Comparison of ENCODE assay signal across 13 cellular contexts in the genomic region with DNA sequence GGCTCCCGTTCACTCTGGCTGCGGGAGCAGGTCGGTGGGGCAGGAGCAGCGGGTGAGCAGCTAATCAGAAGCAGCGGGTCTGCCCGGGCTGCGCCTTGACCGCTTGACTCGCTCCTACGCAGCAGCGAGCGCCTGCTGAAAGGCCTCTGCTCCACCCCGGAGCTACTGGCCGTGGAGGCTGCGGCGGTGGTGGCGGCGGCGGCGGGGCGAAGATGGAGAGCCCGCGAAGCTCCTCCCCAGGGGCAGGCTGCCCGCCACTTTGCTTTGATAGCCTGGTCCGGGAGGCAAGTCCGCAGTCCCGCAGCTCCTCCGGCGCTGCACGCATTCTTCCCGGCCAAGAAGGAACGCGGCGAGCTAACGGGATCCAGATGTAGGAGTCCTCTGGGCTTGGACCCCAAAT. TPM values are rescaled to one million over a fixed set of nuclear protein-coding genes. Genes with fewer than 3 reads are reported as not detected.
DNase-seq lines count a peak whose midpoint lies in the region; ATAC-seq and TF ChIP-seq lines count a peak whose summit lies in the region.
"Had no signal": no experiment of that assay in that cellular context is flagged by ENCODE, and none has a peak within 500 bp of the region (broad histone marks: within the 10 kb centered on the region; RNA-seq: fewer than 3 reads in every experiment).

No MANE protein-coding gene starts in this region.

- CTCF ChIA-PET in BJ (lab: Yijun Ruan, JAX) = interaction anchor here (1.0 kb wide), 2 partner anchors 35 to 183 kb away, joined by 3 read pairs; no protein-coding TSS in a partner anchor
- CTCF ChIA-PET in activated CD8-positive, alpha-beta T cell treated with anti-CD3 and anti-CD28 coated beads, Interleukin-2, amount 10 ng/mL, durations not matched to agents 7 days and 5 days (lab: Charles Lee) = no interaction called here

- POLR2A ChIA-PET in BJ (lab: Charles Lee) = interaction anchor here (0.8 to 1.3 kb wide), 3 partner anchors 9 to 45 kb away, joined by 4 to 10 read pairs (median 5); no protein-coding TSS in a partner anchor
- POLR2A ChIA-PET in activated CD8-positive, alpha-beta T cell treated with anti-CD3 and anti-CD28 coated beads, Interleukin-2, amount 10 ng/mL, durations not matched to agents 7 days and 5 days (lab: Charles Lee) = no interaction called here

- no peaks in the 10 kb centered on the region for H3K9me3 Mint-ChIP-seq in activated CD8-positive, alpha-beta T cell treated with anti-CD3 and anti-CD28 coated beads, Interleukin-2, amount 10 ng/mL, durations not matched to agents 7 days and 5 days (ENCODE audit: insufficient read depth)
- H3K9me3 Mint-ChIP-seq: activated naive CD8-positive, alpha-beta T cell treated with anti-CD3 and anti-CD28 coated beads, Interleukin-2, amount 50 U/mL, for 24 hours had no signal

- no peak for TF ChIP-seq CTCF in BJ (IDR thresholded peaks at IDR 0.05; ENCODE audit: insufficient read depth, low read depth, low read length)
- no peak for TF ChIP-seq CTCF in gastroesophageal sphincter (IDR thresholded peaks at IDR 0.05)
- TF ChIP-seq CTCF in omental fat pad (IDR thresholded peaks at IDR 0.05) = no peak

- H3K27ac Mint-ChIP-seq in activated CD8-positive, alpha-beta T cell treated with anti-CD3 and anti-CD28 coated beads, Interleukin-2, amount 10 ng/mL, durations not matched to agents 7 days and 5 days = no peak overlapping the region
- H3K27ac Mint-ChIP-seq: activated naive CD8-positive, alpha-beta T cell treated with anti-CD3 and anti-CD28 coated beads, Interleukin-2, amount 50 U/mL, for 24 hours had no signal

- peak overlapping the region in 2 of 4 donors; percentile 66 to 69 for H3K27ac ChIP-seq in gastroesophageal sphincter
- H3K27ac ChIP-seq: SJSA1 had no signal

- H3K36me3 Mint-ChIP-seq in activated CD8-positive, alpha-beta T cell treated with anti-CD3 and anti-CD28 coated beads, Interleukin-2, amount 10 ng/mL, durations not matched to agents 7 days and 5 days (ENCODE audit: low read depth) = no peaks in the 10 kb centered on the region

- no peaks in the 10 kb centered on the region for H3K4me1 Mint-ChIP-seq in activated CD8-positive, alpha-beta T cell treated with anti-CD3 and anti-CD28 coated beads, Interleukin-2, amount 10 ng/mL, durations not matched to agents 7 days and 5 days (ENCODE audit: low read depth)
- H3K4me1 Mint-ChIP-seq: activated naive CD8-positive, alpha-beta T cell treated with anti-CD3 and anti-CD28 coated beads, Interleukin-2, amount 50 U/mL, for 24 hours had no signal

- TF ChIP-seq EP300 in gastroesophageal sphincter (IDR thresholded peaks at IDR 0.05) = no peak

- H3K4me1 ChIP-seq in gastroesophageal sphincter = peaks cover 0 to 17% (median 0%) of the 10 kb centered on the region in 3 donors

- ATAC-seq in gastroesophageal sphincter (peak; percentile 55), omental fat pad (ENCODE audit: low FRiP score) (peak; percentile 35), GM18868 (IDR thresholded peaks at IDR 0.05; ENCODE audit: unreplicated experiment) (no peak)
- no peak for ATAC-seq in activated CD8-positive, alpha-beta T cell treated with anti-CD3 and anti-CD28 coated beads, Interleukin-2, amount 10 ng/mL, durations not matched to agents 7 days and 5 days
- ATAC-seq: activated naive CD8-positive, alpha-beta T cell treated with anti-CD3 and anti-CD28 coated beads, Interleukin-2, amount 50 U/mL, for 24 hours had no signal

- no peak for TF ChIP-seq POLR2A in gastroesophageal sphincter (IDR thresholded peaks at IDR 0.05)

- no peaks in the 10 kb centered on the region for H3K27me3 ChIP-seq in BJ (ENCODE audit: control insufficient read depth, insufficient read depth, low read length)
- H3K27me3 ChIP-seq in gastroesophageal sphincter = no peaks in the 10 kb centered on the region
- H3K27me3 ChIP-seq: SJSA1 had no signal

- H3K4me3 Mint-ChIP-seq in activated CD8-positive, alpha-beta T cell treated with anti-CD3 and anti-CD28 coated beads, Interleukin-2, amount 10 ng/mL, durations not matched to agents 7 days and 5 days = no peak overlapping the region
- H3K4me3 Mint-ChIP-seq: activated naive CD8-positive, alpha-beta T cell treated with anti-CD3 and anti-CD28 coated beads, Interleukin-2, amount 50 U/mL, for 24 hours had no signal

- peaks cover 14% of the 10 kb centered on the region for H3K27me3 Mint-ChIP-seq in activated CD8-positive, alpha-beta T cell treated with anti-CD3 and anti-CD28 coated beads, Interleukin-2, amount 10 ng/mL, durations not matched to agents 7 days and 5 days (ENCODE audit: low read depth)

- no peaks in the 10 kb centered on the region for H3K36me3 ChIP-seq in BJ (ENCODE audit: control insufficient read depth, insufficient read depth, low read length)
- H3K36me3 ChIP-seq in gastroesophageal sphincter = no peaks in the 10 kb centered on the region
- H3K36me3 ChIP-seq: SJSA1 had no signal

- no peaks in the 10 kb centered on the region for H3K9me3 ChIP-seq in gastroesophageal sphincter
- H3K9me3 ChIP-seq: SJSA1 had no signal

- H3K4me3 ChIP-seq in BJ (ENCODE audit: low read depth, low read length) = peak overlapping the region; percentile 3; the same call in 1 of the 2 replicates
- H3K4me3 ChIP-seq in gastroesophageal sphincter = peak overlapping the region in 1 of 2 donors; percentile 34
- H3K4me3 ChIP-seq: SJSA1 had no signal

- 27% methylated on average over 3 of the region's 35 CpGs; no CpG with 5 or more reads in 1 of the 2 donors for WGBS in gastroesophageal sphincter (ENCODE audit: low coverage in 1 of 2), 2 donors

- no peak for DNase-seq in BJ (ENCODE audit: low read depth)
- DNase-seq in RPMI7951 (ENCODE audit: low read depth) = peak; percentile 40
- no peak for DNase-seq in omental fat pad (ENCODE audit: low spot score)
- DNase-seq in activated CD8-positive, alpha-beta T cell treated with anti-CD3 and anti-CD28 coated beads, Interleukin-2, amount 10 ng/mL, durations not matched to agents 7 days and 5 days = no peak
- no peak for DNase-seq in NOMO-1 (lab: John Stamatoyannopoulos, UW; ENCODE audit: unreplicated experiment in 2 of 2)
- DNase-seq in NK-92 treated with Interleukin-12 subunit alpha and Interleukin-12 subunit beta, amount 100 ng/mL, for 24 hours (lab: John Stamatoyannopoulos, UW) = no peak
- DNase-seq: activated naive CD8-positive, alpha-beta T cell treated with anti-CD3 and anti-CD28 coated beads, Interleukin-2, amount 50 U/mL, for 24 hours; erythroblast; NCI-H2081; stimulated activated naive CD4-positive, alpha-beta T cell treated with Interleukin-2 at 50 U/mL for 16 hours had no signal

RNA-seq across cellular contexts. Expression of a gene that starts 36.7 kb away (rescaled TPM):
- 20.2 and 21.7 TPM in 2 replicates for polyA plus RNA-seq in BJ (2011; rRNA removed)
- 12.9 and 17.7 TPM in 2 replicates for polyA minus RNA-seq in BJ (2011; rRNA and poly(A)+ RNA removed)
- 42.5 and 49.2 TPM in 2 replicates for total RNA-seq in RPMI7951 (2014; rRNA removed; shearing (Covaris generic))
- total RNA-seq in gastroesophageal sphincter (10 to 100 TPM; 23.3 to 27.0 (median 24.8) TPM), omental fat pad (10 to 100 TPM; 19.4 to 60.2 (median 31.3) TPM)
- total RNA-seq in activated CD8-positive, alpha-beta T cell treated with anti-CD3 and anti-CD28 coated beads, Interleukin-2, amount 10 ng/mL, durations not matched to agents 7 days and 5 days = 10 to 100 TPM; 14.1 to 18.9 TPM

Comparison
In these comparisons a context has a peak if more than half of its experiments do, and no peak if none do; other contexts are left out.
1. ATAC-seq: peak in gastroesophageal sphincter (single experiment) and omental fat pad (single experiment); none in activated CD8-positive, alpha-beta T cell treated with anti-CD3 and anti-CD28 coated beads, Interleukin-2, amount 10 ng/mL, durations not matched to agents 7 days and 5 days (single experiment) and GM18868 (single experiment).